9 cellular contexts compared by ENCODE assay signal in genomic region chr5:135544666-135545045, GRCh38. TPM values are rescaled to one million over a fixed set of nuclear protein-coding genes. Genes with fewer than 3 reads are reported as not detected.
DNase-seq lines count a peak whose midpoint lies in the region; ATAC-seq and TF ChIP-seq lines count a peak whose summit lies in the region.
"Had no signal": no experiment of that assay in that cellular context is flagged by ENCODE, and none has a peak within 500 bp of the region (broad histone marks: within the 10 kb centered on the region; RNA-seq: fewer than 3 reads in every experiment).

No MANE protein-coding gene starts in this region.

- intact Hi-C loops in Right ventricle myocardium superior (cut with DNase I) (no loop called here), cardiac septum (cut with DNase I) (no loop called here), upper lobe of right lung (cut with DNase I) (no loop called here)
- intact Hi-C loops in naive thymus-derived CD4-positive, alpha-beta T cell (cut with micrococcal nuclease) = loop anchor here in 1 of 2 donors (2.0 kb wide), 1 partner anchor 56 kb away; no protein-coding TSS in a partner anchor

- H3K27me3 Mint-ChIP-seq in naive thymus-derived CD4-positive, alpha-beta T cell = peaks cover 82 to 93% (median 88%) of the 10 kb centered on the region in 5 donors

- ATAC-seq in Right ventricle myocardium superior (ENCODE audit: poor library complexity) (no peak), upper lobe of right lung (no peak)
- ATAC-seq in naive thymus-derived CD4-positive, alpha-beta T cell = no peak

- H3K4me1 ChIP-seq in naive thymus-derived CD4-positive, alpha-beta T cell (ENCODE audit: control insufficient read depth in 2 of 2, insufficient read depth in 2 of 2, low read length in 2 of 2) = peaks cover 0 to 7% of the 10 kb centered on the region in 2 donors
- peaks cover 16% of the 10 kb centered on the region for H3K4me1 ChIP-seq in upper lobe of right lung

- H3K4me3 Mint-ChIP-seq in naive thymus-derived CD4-positive, alpha-beta T cell = peak overlapping the region in 9 of 10 donors; percentile 41 to 87 (median 84)

- H3K36me3 ChIP-seq in naive thymus-derived CD4-positive, alpha-beta T cell (ENCODE audit: control insufficient read depth in 2 of 3, insufficient read depth in 3 of 3, low read length in 3 of 3) = no peaks in the 10 kb centered on the region
- H3K36me3 ChIP-seq in upper lobe of right lung = no peaks in the 10 kb centered on the region

- peaks cover 7 to 22% (median 11%) of the 10 kb centered on the region in 7 donors for H3K4me1 Mint-ChIP-seq in naive thymus-derived CD4-positive, alpha-beta T cell

- H3K9me3 ChIP-seq in naive thymus-derived CD4-positive, alpha-beta T cell (ENCODE audit: control insufficient read depth in 2 of 3, low read length in 3 of 3) = no peaks in the 10 kb centered on the region
- H3K9me3 ChIP-seq in upper lobe of right lung = no peaks in the 10 kb centered on the region

- POLR2A ChIA-PET in naive thymus-derived CD4-positive, alpha-beta T cell (lab: Charles Lee) = no interaction called here

- TF ChIP-seq CTCF in upper lobe of right lung (IDR thresholded peaks at IDR 0.05) = no peak

- H3K27ac ChIP-seq in naive thymus-derived CD4-positive, alpha-beta T cell (ENCODE audit: low read depth, low read length) = no peak overlapping the region
- H3K27ac ChIP-seq in upper lobe of right lung = no peak overlapping the region

- H3K27me3 ChIP-seq in naive thymus-derived CD4-positive, alpha-beta T cell (ENCODE audit: control insufficient read depth in 2 of 2, insufficient read depth in 2 of 2, low read length in 2 of 2) = peaks cover 5 to 16% of the 10 kb centered on the region in 2 donors
- peaks cover 81% of the 10 kb centered on the region for H3K27me3 ChIP-seq in upper lobe of right lung

- H3K4me3 ChIP-seq in naive thymus-derived CD4-positive, alpha-beta T cell (ENCODE audit: low read length) = peak overlapping the region; percentile 60
- H3K4me3 ChIP-seq in upper lobe of right lung = peak overlapping the region; percentile 43

- no peak overlapping the region for H3K27ac Mint-ChIP-seq in naive thymus-derived CD4-positive, alpha-beta T cell

- no peaks in the 10 kb centered on the region for H3K9me3 Mint-ChIP-seq in naive thymus-derived CD4-positive, alpha-beta T cell

- CTCF ChIA-PET in naive thymus-derived CD4-positive, alpha-beta T cell (lab: Charles Lee) = no interaction called here

- peak; percentile 41 for DNase-seq in Right ventricle myocardium superior
- no peak for DNase-seq in cardiac septum (ENCODE audit: low spot score)
- peak; percentile 64 for DNase-seq in ecto neural progenitor cell (ENCODE audit: low spot score)
- DNase-seq in naive thymus-derived CD4-positive, alpha-beta T cell = no peak
- no peak for DNase-seq in upper lobe of right lung
- no peak for DNase-seq in islet precursor cell
- DNase-seq in NCI-H510A treated with DMSO at 0.1 percent for 48 hours (lab: John Stamatoyannopoulos, UW) = no peak
- DNase-seq in HCEC 1CT = no peak

- no peaks in the 10 kb centered on the region for H3K36me3 Mint-ChIP-seq in naive thymus-derived CD4-positive, alpha-beta T cell

RNA-seq across cellular contexts. Expression of gene NEUROG1, which starts 8.9 kb away (rescaled TPM):
- not detected for total RNA-seq in Right ventricle myocardium superior
- not detected for total RNA-seq in cardiac septum
- total RNA-seq in naive thymus-derived CD4-positive, alpha-beta T cell = not detected
- polyA plus RNA-seq in naive thymus-derived CD4-positive, alpha-beta T cell = not detected
- not detected for total RNA-seq in upper lobe of right lung
- total RNA-seq: lung microvascular endothelial cell had no signal

RNA-seq across cellular contexts. Expression of gene CXCL14, which starts 34.1 kb away (rescaled TPM):
- total RNA-seq in Right ventricle myocardium superior = 1.3 TPM
- 1.2 TPM for total RNA-seq in cardiac septum
- not detected for total RNA-seq in naive thymus-derived CD4-positive, alpha-beta T cell
- not detected for polyA plus RNA-seq in naive thymus-derived CD4-positive, alpha-beta T cell
- 0.38 TPM for total RNA-seq in upper lobe of right lung
- total RNA-seq: lung microvascular endothelial cell had no signal

Comparison
In these comparisons a context has a peak if more than half of its experiments do, and no peak if none do; other contexts are left out.
1. DNase-seq: peak in Right ventricle myocardium superior (single experiment) and ecto neural progenitor cell (single experiment); none in cardiac septum (single experiment), naive thymus-derived CD4-positive, alpha-beta T cell (0 of 9), upper lobe of right lung (single experiment), islet precursor cell (single experiment), NCI-H510A treated with DMSO at 0.1 percent for 48 hours (single experiment) and HCEC 1CT (single experiment).